In the genomic region with DNA sequence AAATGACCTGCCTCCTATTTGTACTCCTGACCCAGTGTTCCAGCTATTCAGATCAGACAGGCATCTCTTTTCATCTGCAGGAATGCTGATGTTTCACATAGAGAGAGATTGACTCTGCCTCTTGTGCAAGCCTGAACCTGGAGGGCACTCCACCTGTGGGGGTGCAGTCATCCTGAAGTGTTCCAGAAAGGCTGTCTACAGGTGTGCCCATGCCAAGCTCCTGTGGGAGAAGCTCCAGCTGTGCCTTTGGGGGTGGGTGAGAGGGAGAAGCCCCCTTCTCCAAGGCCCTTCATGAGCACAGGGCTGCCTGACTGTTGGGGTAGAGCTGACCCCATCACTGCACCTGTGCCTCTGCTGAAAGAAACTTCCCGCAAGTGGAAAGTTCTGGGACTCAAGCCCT, we compare ENCODE assay signal across 19 cellular contexts. TPM values are rescaled to one million over a fixed set of nuclear protein-coding genes. Genes with fewer than 3 reads are reported as not detected.
"Had no signal": no experiment of that assay in that cellular context is flagged by ENCODE, and none has a peak within 500 bp of the region (broad histone marks: within the 10 kb centered on the region; RNA-seq: fewer than 3 reads in every experiment).

No MANE protein-coding gene starts in this region.

- H3K27me3 ChIP-seq: gastrocnemius medialis, heart right ventricle, neutrophil, pancreas, right atrium auricular region, sigmoid colon, transverse colon had no signal

- H3K36me3 ChIP-seq: gastrocnemius medialis, lower lobe of right lung, neutrophil, pancreas, prostate gland, right atrium auricular region, sigmoid colon, thoracic aorta, transverse colon had no signal

- H3K27ac ChIP-seq: gastrocnemius medialis, heart right ventricle, lower lobe of right lung, neutrophil, pancreas, prostate gland, right atrium auricular region, sigmoid colon, thoracic aorta, transverse colon had no signal

- ATAC-seq: effector memory CD8-positive, alpha-beta T cell; gastrocnemius medialis; heart right ventricle; left colon; left ventricle myocardium superior; natural killer cell; pancreas had no signal

- H3K4me3 ChIP-seq: gastrocnemius medialis, heart right ventricle, lower lobe of right lung, pancreas, prostate gland, right atrium auricular region, sigmoid colon, thoracic aorta, transverse colon had no signal

- DNase-seq: cortex of kidney; effector memory CD8-positive, alpha-beta T cell; gastrocnemius medialis; heart right ventricle; hippocampal formation; left colon; left ventricle myocardium superior; lower lobe of right lung; natural killer cell; pancreas; sigmoid colon; stimulated activated CD4-positive, alpha-beta T cell treated with anti-CD3 and anti-CD28 coated beads, Interleukin-4, amount 100 ng/mL, for 24 hours; stimulated activated naive CD4-positive, alpha-beta T cell treated with Interleukin-2 at 50 U/mL for 16 hours; transverse colon had no signal

- H3K4me1 ChIP-seq: gastrocnemius medialis, heart right ventricle, lower lobe of right lung, pancreas, prostate gland, right atrium auricular region, sigmoid colon, transverse colon had no signal

- H3K9me3 ChIP-seq: gastrocnemius medialis, heart right ventricle, lower lobe of right lung, neutrophil, pancreas, prostate gland, right atrium auricular region, sigmoid colon, thoracic aorta, transverse colon had no signal

RNA-seq across cellular contexts. Expression of a gene that starts 22.8 kb away (rescaled TPM):
- polyA plus RNA-seq: neural cell had no signal
